Comparison of ENCODE assay signal across 25 cellular contexts in genomic region chr9:15724006-15724405, GRCh38.
DNase-seq lines count a peak whose midpoint lies in the region; ATAC-seq, FAIRE-seq and TF ChIP-seq lines count a peak whose summit lies in the region.
"Had no signal": no experiment of that assay in that cellular context is flagged by ENCODE, and none has a peak within 500 bp of the region (broad histone marks: within the 10 kb centered on the region; RNA-seq: fewer than 3 reads in every experiment).

No MANE protein-coding gene starts in this region.

- intact Hi-C loops in HepG2 (cut with micrococcal nuclease; ENCODE audit: unreplicated experiment) (no loop called here), right lobe of liver (cut with DNase I) (no loop called here)

- no peak overlapping the region for H3K27ac ChIP-seq in HepG2 (ENCODE audit: extremely low read length, insufficient read depth, low read length)
- no peak overlapping the region for H3K27ac ChIP-seq in right lobe of liver
- H3K27ac ChIP-seq in hepatocyte, result no peak overlapping the region
- H3K27ac ChIP-seq: adrenal gland, gastroesophageal sphincter, HL-60, prostate gland, spleen had no signal

- no TSS peak for BruUV-seq in HepG2 (replicated peaks; lab: Mats Ljungman, UMichigan)

- WGBS in HepG2 (ENCODE audit: low lambda C conversion rate), result 94% methylated on average over 1 of the region's 1 CpG
- 53% methylated on average over 1 of the region's 1 CpG for WGBS in right lobe of liver (ENCODE audit: insufficient coverage, low coverage, low lambda C conversion rate, missing lambda C conversion rate)
- 69% methylated on average over 1 of the region's 1 CpG for WGBS in hepatocyte (ENCODE audit: low lambda C conversion rate, missing lambda C conversion rate)

- no peak for TF ChIP-seq RAD21 in HepG2 (CRISPR knock-in tag; IDR thresholded peaks at IDR 0.05)

- no peak overlapping the region for H3K4me3 ChIP-seq in HepG2 (replicated peaks in 1 of 3; ENCODE audit: insufficient read depth in 1 of 3, low read depth in 2 of 3, low read length in 3 of 3)
- no peak overlapping the region for H3K4me3 ChIP-seq in right lobe of liver
- H3K4me3 ChIP-seq in adipocyte (ENCODE audit: low read length), result no peak overlapping the region
- no peak overlapping the region for H3K4me3 ChIP-seq in fibroblast of pulmonary artery (replicated peaks; ENCODE audit: low read depth, low read length)
- no peak overlapping the region for H3K4me3 ChIP-seq in hepatocyte
- H3K4me3 ChIP-seq: adrenal gland, gastroesophageal sphincter, prostate gland, spleen had no signal

- no peaks in the 10 kb centered on the region for H3K9me2 ChIP-seq in hepatocyte (replicated peaks; ENCODE audit: insufficient read depth)

- H3K27me3 ChIP-seq in HepG2 (ENCODE audit: control insufficient read depth in 1 of 2, insufficient read depth in 2 of 2, low read length in 2 of 2) (no peaks in the 10 kb centered on the region), right lobe of liver (no peaks in the 10 kb centered on the region), adipocyte (replicated peaks; ENCODE audit: control insufficient read depth, insufficient read depth, low read length) (no peaks in the 10 kb centered on the region), hepatocyte (no peaks in the 10 kb centered on the region)
- H3K27me3 ChIP-seq: adrenal gland, gastroesophageal sphincter, spleen had no signal

- CTCF ChIA-PET in HepG2 (lab: Yijun Ruan, JAX; ENCODE audit: low intra/inter-chr PET ratio, low total read pairs), result no interaction called here

- H3K79me2 ChIP-seq in HepG2 (ENCODE audit: insufficient read depth, low read length), result no peaks in the 10 kb centered on the region
- H3K79me2 ChIP-seq in hepatocyte, result no peaks in the 10 kb centered on the region

- ATAC-seq in HepG2 (no peak), right lobe of liver (no peak)
- ATAC-seq: gastroesophageal sphincter, left colon had no signal

- H3K4me1 ChIP-seq in HepG2 (ENCODE audit: insufficient read depth, low read length) (no peaks in the 10 kb centered on the region), right lobe of liver (no peaks in the 10 kb centered on the region), adipocyte (ENCODE audit: control insufficient read depth, insufficient read depth, low read length) (peaks cover 9% of the 10 kb centered on the region), hepatocyte (ENCODE audit: insufficient read depth) (no peaks in the 10 kb centered on the region)
- H3K4me1 ChIP-seq: adrenal gland, prostate gland, spleen had no signal

- FAIRE-seq in HepG2 (lab: Jason Lieb, UNC), result no peak
- FAIRE-seq: urothelium cell line had no signal

- no peaks in the 10 kb centered on the region for H3K9me3 ChIP-seq in HepG2 (ENCODE audit: low read length)
- H3K9me3 ChIP-seq in right lobe of liver, result no peaks in the 10 kb centered on the region
- H3K9me3 ChIP-seq in adipocyte (ENCODE audit: control insufficient read depth, low read length), result no peaks in the 10 kb centered on the region
- H3K9me3 ChIP-seq in hepatocyte (ENCODE audit: low read depth), result no peaks in the 10 kb centered on the region
- H3K9me3 ChIP-seq: adrenal gland, gastroesophageal sphincter, prostate gland, spleen had no signal

- TF ChIP-seq POLR2A in HepG2 (IDR thresholded peaks at IDR 0.05; ENCODE audit: insufficient read depth in 1 of 2, low read depth in 2 of 2, low read length in 2 of 2) (no peak), right lobe of liver (IDR thresholded peaks at IDR 0.05) (no peak)

- H3K36me3 ChIP-seq in HepG2 (replicated peaks in 1 of 2; ENCODE audit: control insufficient read depth in 1 of 2, insufficient read depth in 2 of 2, low read length in 2 of 2) (no peaks in the 10 kb centered on the region), right lobe of liver (no peaks in the 10 kb centered on the region), adipocyte (ENCODE audit: control insufficient read depth, insufficient read depth, low read length, severe bottlenecking) (no peaks in the 10 kb centered on the region), hepatocyte (replicated peaks; ENCODE audit: insufficient read depth, low read depth) (no peaks in the 10 kb centered on the region)
- H3K36me3 ChIP-seq: adrenal gland, prostate gland, spleen had no signal

- TF ChIP-seq EP300 in HepG2 (IDR thresholded peaks at IDR 0.05; ENCODE audit: low read depth in 2 of 2, low read length in 2 of 2) (no peak), HepG2 (CRISPR knock-in tag; IDR thresholded peaks at IDR 0.05; ENCODE audit: borderline replicate concordance) (no peak)

- no peak overlapping the region for H3K4me2 ChIP-seq in HepG2 (ENCODE audit: low read depth, low read length)
- H3K4me2 ChIP-seq in hepatocyte, result no peak overlapping the region

- no peak overlapping the region for H2AFZ ChIP-seq in HepG2 (ENCODE audit: low read length)
- H2AFZ ChIP-seq in hepatocyte, result no peak overlapping the region

- no peaks in the 10 kb centered on the region for H4K20me1 ChIP-seq in HepG2 (ENCODE audit: insufficient read depth, low read length)
- H4K20me1 ChIP-seq in hepatocyte (ENCODE audit: insufficient read depth, poor library complexity, severe bottlenecking), result no peaks in the 10 kb centered on the region

- no peak for DNase-seq in HepG2 (ENCODE audit: low spot score)
- no peak for DNase-seq in right lobe of liver
- DNase-seq in adipocyte (ENCODE audit: low read depth), result peak; percentile 72
- peak; percentile 50 for DNase-seq in fibroblast of pulmonary artery (ENCODE audit: low read depth)
- DNase-seq in NCI-H2171 (lab: John Stamatoyannopoulos, UW), result no peak
- no peak for DNase-seq in NCI-H446 treated with DMSO at 0.1 percent for 48 hours (lab: John Stamatoyannopoulos, UW)
- DNase-seq in hepatocyte (ENCODE audit: low spot score), result no peak
- no peak for DNase-seq in hippocampal formation (lab: John Stamatoyannopoulos, UW)
- DNase-seq: activated CD4-positive, alpha-beta T cell treated with anti-CD3 and anti-CD28 coated beads for 48 hours; activated CD8-positive, alpha-beta memory T cell treated with anti-CD3 and anti-CD28 coated beads, Interleukin-2, amount 50 U/mL, for 4 hours; activated effector memory CD4-positive, alpha-beta T cell treated with anti-CD3 and anti-CD28 coated beads, Interleukin-2, amount 50 U/mL, for 16 hours; adrenal gland; CD4-positive, CD25-positive, alpha-beta regulatory T cell; HFFc6; left colon; NCI-H187; nephron progenitor cell; NK-92 treated with Interleukin-12 subunit alpha and Interleukin-12 subunit beta, amount 100 ng/mL, for 24 hours; spleen; stimulated activated CD8-positive, alpha-beta memory T cell treated with anti-CD3 and anti-CD28 coated beads, Interleukin-4, amount 100 ng/mL, for 48 hours; substantia nigra had no signal

- H3K9ac ChIP-seq in HepG2 (ENCODE audit: insufficient read depth, low read depth, low read length), result no peak overlapping the region
- no peak overlapping the region for H3K9ac ChIP-seq in adipocyte (ENCODE audit: low read length)

- no peak for TF ChIP-seq CTCF in HepG2 (CRISPR knock-in tag; IDR thresholded peaks at IDR 0.05)
- no peak for TF ChIP-seq CTCF in right lobe of liver (IDR thresholded peaks at IDR 0.05)
- no peak for TF ChIP-seq CTCF in fibroblast of pulmonary artery (IDR thresholded peaks at IDR 0.05; ENCODE audit: low read length, missing control alignments)
- TF ChIP-seq CTCF in hepatocyte (IDR thresholded peaks at IDR 0.05; ENCODE audit: poor library complexity), result no peak

- POLR2A ChIA-PET in HepG2 (lab: Yijun Ruan, JAX), result no interaction called here

- in situ Hi-C loops in HepG2 (cut with HindIII; ENCODE audit: extremely low pct_ligation_motif_present, low pct_unique_long_range_greater_than_20kb), result no loop called here

TF ChIP-seq in HepG2, 621 proteins besides CTCF, POLR2A, EP300 and RAD21:
- TF ChIP-seq XRCC5 (optimal IDR thresholded peaks at IDR 0.05; ENCODE audit: low read length) (no peak), MAFK (conservative IDR thresholded peaks at IDR 0.05 in 1 of 2, IDR thresholded peaks at IDR 0.05 in 1 of 2; ENCODE audit: low read length in 2 of 2) (peak; percentile 58 to 82; a peak in 3 of 4 replicates), TBX2 (CRISPR knock-in tag; IDR thresholded peaks at IDR 0.05; ENCODE audit: borderline replicate concordance) (no peak), MAFF (IDR thresholded peaks at IDR 0.05; ENCODE audit: low read depth, low read length) (peak; percentile 77), BRF2 (CRISPR knock-in tag; IDR thresholded peaks at IDR 0.05) (no peak), GFI1 (CRISPR knock-in tag; IDR thresholded peaks at IDR 0.05; ENCODE audit: borderline replicate concordance) (no peak)

Comparison
In these comparisons a context has a peak if more than half of its experiments do, and no peak if none do; other contexts are left out.
1. DNase-seq: peak in adipocyte (single experiment) and fibroblast of pulmonary artery (single experiment); none in HepG2 (single experiment), right lobe of liver (0 of 3), NCI-H2171 (single experiment), NCI-H446 treated with DMSO at 0.1 percent for 48 hours (single experiment), hepatocyte (single experiment) and hippocampal formation (0 of 2).